2 cellular contexts compared by ENCODE assay signal in the genomic region with DNA sequence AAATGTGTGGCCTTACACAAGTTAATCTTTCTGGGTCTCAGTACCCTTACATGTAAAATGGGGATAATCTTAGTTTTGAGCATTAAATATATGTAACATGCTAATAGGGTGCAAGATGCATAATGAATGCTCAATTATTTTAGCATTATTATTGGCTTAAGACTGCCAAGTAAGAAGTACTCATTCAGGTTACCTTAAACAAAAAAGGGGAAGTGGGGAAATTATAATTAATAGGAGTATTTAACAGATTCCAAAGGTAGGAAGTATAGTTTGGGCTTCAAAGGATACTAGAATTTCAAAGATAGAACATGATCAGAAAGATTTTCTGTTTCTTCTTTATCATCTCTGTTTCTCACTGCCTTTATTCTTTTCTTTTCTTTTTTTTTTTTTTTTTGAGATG.
A peak's percentile ranks its signal among the peaks of the same experiment; 100 is the strongest.
TF ChIP-seq lines count a peak whose summit lies in the region.

No MANE protein-coding gene starts in this region.

TF ChIP-seq in GM12891, 5 proteins besides CTCF, POLR2A, EP300 and RAD21:
- TF ChIP-seq PAX5 (IDR thresholded peaks at IDR 0.05; ENCODE audit: insufficient read depth, low read length, severe bottlenecking) = no peak
- TF ChIP-seq SPI1 (IDR thresholded peaks at IDR 0.05; ENCODE audit: low read depth, low read length) = peak; percentile 47; the same call in 1 of the 2 replicates
- TF ChIP-seq TAF1 (IDR thresholded peaks at IDR 0.05; ENCODE audit: low read depth, low read length) = no peak
- TF ChIP-seq POU2F2 (IDR thresholded peaks at IDR 0.05; ENCODE audit: low read depth, low read length) = no peak
- TF ChIP-seq POLR2AphosphoS5 (IDR thresholded peaks at IDR 0.05; ENCODE audit: low read depth, low read length) = no peak

TF ChIP-seq in GM12878, 131 proteins besides CTCF, POLR2A, EP300 and RAD21:
- TF ChIP-seq SPI1 (IDR thresholded peaks at IDR 0.05; ENCODE audit: borderline replicate concordance, insufficient read depth, low read depth, low read length) (peak; percentile 46; the same call in 1 of the 2 replicates), PAX5 (IDR thresholded peaks at IDR 0.05; ENCODE audit: borderline replicate concordance, low read depth, low read length) (no peak)
TF ChIP-seq in GM12878: peak in this region for 1.
